ENCODE assay signal across 6 cellular contexts in the genomic region with DNA sequence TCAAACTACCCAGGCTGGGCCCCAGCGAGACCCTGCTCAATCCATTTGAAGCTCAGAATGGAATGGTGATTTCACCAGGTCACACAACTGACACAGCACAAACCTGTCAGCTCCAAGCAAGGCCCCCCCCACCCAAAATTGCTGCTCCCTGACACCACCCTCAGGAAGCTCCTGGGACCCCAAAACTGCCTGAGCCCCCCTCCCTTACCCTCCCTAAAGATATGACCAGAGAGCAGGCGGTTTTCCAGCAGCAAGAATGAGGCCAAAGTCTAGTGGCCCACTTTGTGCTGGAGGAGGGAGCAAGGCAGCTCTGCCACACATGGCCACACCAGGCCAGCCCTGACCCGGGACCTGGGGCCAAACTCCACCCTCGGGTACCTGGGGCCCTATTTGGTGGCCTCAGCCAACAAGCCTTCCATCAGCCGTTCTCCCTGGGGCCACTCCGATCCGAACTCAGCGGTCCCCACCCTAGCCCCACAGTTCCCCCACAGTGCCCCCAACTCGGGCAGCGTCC. TPM values are rescaled to one million over a fixed set of nuclear protein-coding genes. Genes with fewer than 3 reads are reported as not detected.
DNase-seq lines count a peak whose midpoint lies in the region; ATAC-seq, FAIRE-seq and TF ChIP-seq lines count a peak whose summit lies in the region.

No MANE protein-coding gene starts in this region.

- no peaks in the 10 kb centered on the region for H3K27me3 ChIP-seq in fibroblast of lung (ENCODE audit: control insufficient read depth, insufficient read depth, low read length)
- no peaks in the 10 kb centered on the region for H3K27me3 ChIP-seq in small intestine (ENCODE audit: control insufficient read depth in 2 of 2, insufficient read depth in 2 of 2, low read length in 2 of 2)

- H3K79me2 ChIP-seq in OCI-LY7 (ENCODE audit: insufficient read depth, low read depth, low read length) (peaks cover 23% of the 10 kb centered on the region; the same call in 1 of the 2 replicates), fibroblast of lung (ENCODE audit: control insufficient read depth, insufficient read depth, low read length) (peaks cover 40% of the 10 kb centered on the region)

- no peaks in the 10 kb centered on the region for H3K9me2 ChIP-seq in OCI-LY7 (ENCODE audit: insufficient read depth, low read length)

- H3K27ac ChIP-seq in OCI-LY7 (ENCODE audit: low read depth, low read length, poor library complexity, severe bottlenecking) (peak overlapping the region; percentile 53), fibroblast of lung (ENCODE audit: insufficient read depth, low read length) (peak overlapping the region; percentile 61), small intestine (ENCODE audit: low read depth in 1 of 2, low read length in 1 of 2) (peak overlapping the region; percentile 83 to 91)

- H4K20me1 ChIP-seq in OCI-LY7 (ENCODE audit: insufficient read depth, low read length), result no peaks in the 10 kb centered on the region
- no peaks in the 10 kb centered on the region for H4K20me1 ChIP-seq in fibroblast of lung (ENCODE audit: control insufficient read depth, extremely low read depth, insufficient read depth, low read length)

- POLR2A ChIA-PET in OCI-LY7 (lab: Charles Lee), result interaction anchor here (0.9 to 1.5 kb wide), 2 partner anchors 24 to 63 kb away, joined by 3 to 6 read pairs; partner anchors contain the start of gene BABAM1

- H3K4me3 ChIP-seq in OCI-LY7 (ENCODE audit: low read depth, low read length, poor library complexity, severe bottlenecking) (peak overlapping the region; percentile 74), fibroblast of lung (replicated peaks in 1 of 4; ENCODE audit: control extremely low read depth in 1 of 4, insufficient read depth in 1 of 4, low read depth in 3 of 4, low read length in 4 of 4) (peak overlapping the region; percentile 74 to 84 (median 80)), small intestine (ENCODE audit: low read depth in 1 of 2, low read length in 2 of 2) (peak overlapping the region; percentile 86 to 93)

- peak overlapping the region; percentile 52 for H3K9ac ChIP-seq in fibroblast of lung (ENCODE audit: insufficient read depth, low read length)

- no peak overlapping the region for H2AFZ ChIP-seq in OCI-LY7 (ENCODE audit: low read length)
- H2AFZ ChIP-seq in fibroblast of lung (ENCODE audit: low read length), result no peak overlapping the region

- H3K4me1 ChIP-seq in OCI-LY7 (ENCODE audit: insufficient read depth, low read length, poor library complexity, severe bottlenecking) (peaks cover 43% of the 10 kb centered on the region), fibroblast of lung (ENCODE audit: control insufficient read depth, extremely low read depth, insufficient read depth, low read length) (peaks cover 6% of the 10 kb centered on the region), small intestine (ENCODE audit: control insufficient read depth in 2 of 2, insufficient read depth in 1 of 2, low read depth in 1 of 2, low read length in 1 of 2) (peaks cover 3 to 4% of the 10 kb centered on the region in 2 donors)

- no peak for ATAC-seq in GM18520 (IDR thresholded peaks at IDR 0.05; ENCODE audit: unreplicated experiment)

- TF ChIP-seq CTCF in OCI-LY7 (conservative IDR thresholded peaks at IDR 0.05; ENCODE audit: low read length) (no peak), fibroblast of lung (conservative IDR thresholded peaks at IDR 0.05 in 1 of 2, IDR thresholded peaks at IDR 0.05 in 1 of 2; ENCODE audit: low read depth in 1 of 2, low read length in 2 of 2) (no peak)

- H3K36me3 ChIP-seq in OCI-LY7 (ENCODE audit: insufficient read depth, low read length) (peaks cover 3% of the 10 kb centered on the region; the same call in 1 of the 2 replicates), fibroblast of lung (ENCODE audit: control insufficient read depth, insufficient read depth, low read length) (peaks cover 3% of the 10 kb centered on the region), small intestine (ENCODE audit: control insufficient read depth in 2 of 2, insufficient read depth in 2 of 2, low read length in 2 of 2) (peaks cover 0 to 7% of the 10 kb centered on the region in 2 donors)

- BruUV-seq in OCI-LY7 (replicated peaks; lab: Mats Ljungman, UMichigan), result no TSS peak

- 23 to 39% (median 27%) methylated on average over 10 of the region's 10 CpGs for WGBS in small intestine, 3 donors

- DNase-seq in OCI-LY7 (ENCODE audit: low spot score), result no peak
- no peak for DNase-seq in fibroblast of lung (ENCODE audit: low read depth in 2 of 2)
- peak; percentile 72 for DNase-seq in small intestine
- DNase-seq in Ammon's horn (ENCODE audit: low spot score), result no peak
- no peak for DNase-seq in AG20443 (ENCODE audit: low spot score)

- CTCF ChIA-PET in OCI-LY7 (lab: Charles Lee; ENCODE audit: unreplicated experiment), result no interaction called here

- no peak for FAIRE-seq in small intestine (lab: Jason Lieb, UNC)

- H3K4me2 ChIP-seq in OCI-LY7 (ENCODE audit: low read length), result peak overlapping the region; percentile 81
- H3K4me2 ChIP-seq in fibroblast of lung (ENCODE audit: extremely low read depth, insufficient read depth, low read length), result peak overlapping the region; percentile 93

- H3K9me3 ChIP-seq in OCI-LY7 (ENCODE audit: low read length) (no peaks in the 10 kb centered on the region), fibroblast of lung (ENCODE audit: control insufficient read depth, insufficient read depth, low read depth, low read length) (no peaks in the 10 kb centered on the region), small intestine (ENCODE audit: control insufficient read depth, low read depth) (no peaks in the 10 kb centered on the region)

- intact Hi-C loops in OCI-LY7 (cut with micrococcal nuclease; ENCODE audit: unreplicated experiment), result loop anchor here (1.0 to 10.0 kb wide), 2 partner anchors 17 to 349 kb away; partner anchors contain the start of gene OCEL1

RNA-seq across cellular contexts. Expression of gene NR2F6, which starts 2.3 kb away (rescaled TPM):
- total RNA-seq in OCI-LY7 (2014; rRNA removed; shearing (Covaris generic)), result 31.0 and 39.2 TPM in 2 replicates
- 30.0 and 33.1 TPM in 2 replicates for total RNA-seq in OCI-LY7 (2022)
- 37.0 and 42.4 TPM in 2 replicates for total RNA-seq in fibroblast of lung
- 9.6 and 10.4 TPM in 2 replicates for polyA plus RNA-seq in fibroblast of lung
- polyA plus RNA-seq in fibroblast of lung (2012), result 18.4 and 27.7 TPM in 2 replicates
- 22.1 and 22.8 TPM in 2 replicates for polyA minus RNA-seq in fibroblast of lung (ENCODE audit: low replicate concordance)
- 10 to 100 TPM; 41.6 to 93.0 (median 87.0) TPM for polyA plus RNA-seq in small intestine

RNA-seq across cellular contexts. Expression of gene OCEL1, which starts 17.4 kb away (rescaled TPM):
- 5.9 and 10.2 TPM in 2 replicates for total RNA-seq in OCI-LY7 (2014; rRNA removed; shearing (Covaris generic))
- total RNA-seq in OCI-LY7 (2022) (29.5 and 38.8 TPM in 2 replicates), fibroblast of lung (2.6 and 4.6 TPM in 2 replicates)
- polyA plus RNA-seq in fibroblast of lung (4.5 and 8.8 TPM in 2 replicates), small intestine (10 to 100 TPM; 24.0 to 93.7 (median 58.9) TPM)
- 18.7 and 20.4 TPM in 2 replicates for polyA plus RNA-seq in fibroblast of lung (2012)
- 14.2 and 15.9 TPM in 2 replicates for polyA minus RNA-seq in fibroblast of lung (ENCODE audit: low replicate concordance)

RNA-seq across cellular contexts. Expression of gene USHBP1, which starts 21.1 kb away (rescaled TPM):
- total RNA-seq in OCI-LY7 (2014; rRNA removed; shearing (Covaris generic)), result 2.4 and 3.1 TPM in 2 replicates
- total RNA-seq in OCI-LY7 (2022) (6.5 and 7.6 TPM in 2 replicates), fibroblast of lung (under 0.01 TPM in 1 of 2 replicates, not detected in the other)
- polyA plus RNA-seq in fibroblast of lung (not detected in 2 replicates), small intestine (1 to 10 TPM in 2 of 3 donors, not detected in 1; 1.4 to 4.7 TPM)
- not detected in 2 replicates for polyA plus RNA-seq in fibroblast of lung (2012)
- not detected in 2 replicates for polyA minus RNA-seq in fibroblast of lung (ENCODE audit: low replicate concordance)

RNA-seq across cellular contexts. Expression of gene BABAM1, which starts 23.8 kb away (rescaled TPM):
- 79.0 and 79.7 TPM in 2 replicates for total RNA-seq in OCI-LY7 (2014; rRNA removed; shearing (Covaris generic))
- total RNA-seq in OCI-LY7 (2022), result 107 and 118 TPM in 2 replicates
- 74.3 and 79.4 TPM in 2 replicates for total RNA-seq in fibroblast of lung
- 68.8 and 81.2 TPM in 2 replicates for polyA plus RNA-seq in fibroblast of lung
- polyA plus RNA-seq in fibroblast of lung (2012), result 80.0 and 94.8 TPM in 2 replicates
- polyA minus RNA-seq in fibroblast of lung (ENCODE audit: low replicate concordance), result 47.8 and 87.1 TPM in 2 replicates
- 10 to 100 TPM; 75.3 to 82.7 (median 75.4) TPM for polyA plus RNA-seq in small intestine

RNA-seq across cellular contexts. Expression of gene USE1, which starts 28.2 kb away (rescaled TPM):
- 31.2 TPM in 2 replicates for total RNA-seq in OCI-LY7 (2014; rRNA removed; shearing (Covaris generic))
- total RNA-seq in OCI-LY7 (2022), result 25.4 and 28.6 TPM in 2 replicates
- 23.8 and 26.5 TPM in 2 replicates for total RNA-seq in fibroblast of lung
- 25.8 and 27.1 TPM in 2 replicates for polyA plus RNA-seq in fibroblast of lung
- 33.5 and 33.7 TPM in 2 replicates for polyA plus RNA-seq in fibroblast of lung (2012)
- 10.8 and 17.7 TPM in 2 replicates for polyA minus RNA-seq in fibroblast of lung (ENCODE audit: low replicate concordance)
- 10 to 100 TPM; 33.8 to 40.5 (median 40.5) TPM for polyA plus RNA-seq in small intestine
